16 cellular contexts compared by ENCODE assay signal in genomic region chr3:16364323-16364722, GRCh38.
A peak's percentile ranks its signal among the peaks of the same experiment; 100 is the strongest.
DNase-seq lines count a peak whose midpoint lies in the region; ATAC-seq and TF ChIP-seq lines count a peak whose summit lies in the region.
"Had no signal": no experiment of that assay in that cellular context is flagged by ENCODE, and none has a peak within 500 bp of the region (broad histone marks: within the 10 kb centered on the region; RNA-seq: fewer than 3 reads in every experiment).

No MANE protein-coding gene starts in this region.

- H3K27ac ChIP-seq in OCI-LY7 (ENCODE audit: low read depth, low read length, poor library complexity, severe bottlenecking): peak overlapping the region; percentile 87
- H3K27ac ChIP-seq: BLaER1 had no signal

- no TSS peak for BruUV-seq in OCI-LY7 (replicated peaks; lab: Mats Ljungman, UMichigan)

- H3K9me2 ChIP-seq in OCI-LY7 (ENCODE audit: insufficient read depth, low read length): no peaks in the 10 kb centered on the region

- peaks cover 61% of the 10 kb centered on the region for H3K36me3 Mint-ChIP-seq in activated CD8-positive, alpha-beta memory T cell treated with anti-CD3 and anti-CD28 coated beads, Interleukin-2, amount 10 ng/mL, durations not matched to agents 7 days and 5 days
- H3K36me3 Mint-ChIP-seq in immature natural killer cell: peaks cover 16 to 52% (median 26%) of the 10 kb centered on the region in 3 donors
- H3K36me3 Mint-ChIP-seq in stimulated activated effector memory CD8-positive, alpha-beta T cell treated with anti-CD3 and anti-CD28 coated beads, Interleukin-12 subunit alpha, Interleukin-12 subunit beta, amount 100 ng/mL, for 72 hours: peaks cover 89% of the 10 kb centered on the region

- no peak overlapping the region for H3K4me2 ChIP-seq in OCI-LY7 (ENCODE audit: low read length)
- H3K4me2 ChIP-seq: BLaER1 had no signal

- no peaks in the 10 kb centered on the region for H4K20me1 ChIP-seq in OCI-LY7 (ENCODE audit: insufficient read depth, low read length)

- intact Hi-C loops in OCI-LY7 (cut with micrococcal nuclease; ENCODE audit: unreplicated experiment): no loop called here

- no peaks in the 10 kb centered on the region for H3K9me3 ChIP-seq in OCI-LY7 (ENCODE audit: low read length)
- H3K9me3 ChIP-seq: BLaER1, Caco-2 had no signal

- H3K36me3 ChIP-seq in OCI-LY7 (ENCODE audit: insufficient read depth, low read length) (peaks cover 97% of the 10 kb centered on the region), H7 (replicated peaks; ENCODE audit: control insufficient read depth, insufficient read depth, low read length) (no peaks in the 10 kb centered on the region)

- no peak for TF ChIP-seq CTCF in OCI-LY7 (conservative IDR thresholded peaks at IDR 0.05; ENCODE audit: low read length)

- CTCF ChIA-PET in activated CD8-positive, alpha-beta memory T cell treated with anti-CD3 and anti-CD28 coated beads, Interleukin-2, amount 10 ng/mL, durations not matched to agents 7 days and 5 days (lab: Charles Lee): interaction anchor here (0.8 to 1.5 kb wide), 2 partner anchors 15 to 29 kb away, joined by 3 read pairs; no protein-coding TSS in a partner anchor
- CTCF ChIA-PET in OCI-LY7 (lab: Charles Lee; ENCODE audit: unreplicated experiment): interaction anchor here (1.0 kb wide), 1 partner anchor 9 kb away, joined by 3 read pairs; no protein-coding TSS in a partner anchor

- no peak overlapping the region for H3K4me3 Mint-ChIP-seq in activated CD8-positive, alpha-beta memory T cell treated with anti-CD3 and anti-CD28 coated beads, Interleukin-2, amount 10 ng/mL, durations not matched to agents 7 days and 5 days
- peak overlapping the region in 2 of 5 donors; percentile 8 to 10 for H3K4me3 Mint-ChIP-seq in immature natural killer cell
- no peak overlapping the region for H3K4me3 Mint-ChIP-seq in stimulated activated effector memory CD8-positive, alpha-beta T cell treated with anti-CD3 and anti-CD28 coated beads, Interleukin-12 subunit alpha, Interleukin-12 subunit beta, amount 100 ng/mL, for 72 hours

- H3K4me3 ChIP-seq in OCI-LY7 (ENCODE audit: low read depth, low read length, poor library complexity, severe bottlenecking) (no peak overlapping the region), H7 (ENCODE audit: insufficient read depth, low read depth, low read length) (no peak overlapping the region)
- H3K4me3 ChIP-seq: BLaER1 had no signal

- no peaks in the 10 kb centered on the region for H3K27me3 ChIP-seq in H7 (ENCODE audit: control insufficient read depth, insufficient read depth, low read length)
- H3K27me3 ChIP-seq: BLaER1 had no signal

- no peak overlapping the region for H2AFZ ChIP-seq in OCI-LY7 (ENCODE audit: low read length)

- peaks cover 31% of the 10 kb centered on the region for H3K4me1 Mint-ChIP-seq in activated CD8-positive, alpha-beta memory T cell treated with anti-CD3 and anti-CD28 coated beads, Interleukin-2, amount 10 ng/mL, durations not matched to agents 7 days and 5 days
- H3K4me1 Mint-ChIP-seq in immature natural killer cell: peaks cover 29 to 31% of the 10 kb centered on the region in 2 donors
- H3K4me1 Mint-ChIP-seq in stimulated activated effector memory CD8-positive, alpha-beta T cell treated with anti-CD3 and anti-CD28 coated beads, Interleukin-12 subunit alpha, Interleukin-12 subunit beta, amount 100 ng/mL, for 72 hours: peaks cover 46% of the 10 kb centered on the region

- H3K27me3 Mint-ChIP-seq in activated CD8-positive, alpha-beta memory T cell treated with anti-CD3 and anti-CD28 coated beads, Interleukin-2, amount 10 ng/mL, durations not matched to agents 7 days and 5 days: no peaks in the 10 kb centered on the region
- H3K27me3 Mint-ChIP-seq in immature natural killer cell (ENCODE audit: low read depth in 3 of 3): peaks cover 0 to 13% (median 2%) of the 10 kb centered on the region in 3 donors
- H3K27me3 Mint-ChIP-seq: CD8-positive, alpha-beta memory T cell had no signal

- POLR2A ChIA-PET in OCI-LY7 (lab: Charles Lee): interaction anchor here (0.8 to 2.0 kb wide), 7 partner anchors 11 to 201 kb away, joined by 3 to 6 read pairs (median 4); no protein-coding TSS in a partner anchor

- peak; percentile 53 for DNase-seq in activated CD8-positive, alpha-beta memory T cell treated with anti-CD3 and anti-CD28 coated beads for 24 hours
- DNase-seq in activated CD8-positive, alpha-beta memory T cell treated with anti-CD3 and anti-CD28 coated beads, Interleukin-2, amount 10 ng/mL, durations not matched to agents 7 days and 5 days: no peak
- no peak for DNase-seq in OCI-LY7 (ENCODE audit: low spot score)
- DNase-seq in immature natural killer cell: peak; percentile 34 to 51 (median 51)
- no peak for DNase-seq in stimulated activated effector memory CD8-positive, alpha-beta T cell treated with anti-CD3 and anti-CD28 coated beads, Interleukin-12 subunit alpha, Interleukin-12 subunit beta, amount 100 ng/mL, for 72 hours (ENCODE audit: low spot score in 2 of 2)
- no peak for DNase-seq in foreskin melanocyte
- DNase-seq in H7: no peak
- DNase-seq: 8988T; AML-193; Caco-2; CD8-positive, alpha-beta memory T cell; DND-41; GF-D8 had no signal

- ATAC-seq in activated CD8-positive, alpha-beta memory T cell treated with anti-CD3 and anti-CD28 coated beads, Interleukin-2, amount 10 ng/mL, durations not matched to agents 7 days and 5 days: no peak
- peak; percentile 79 for ATAC-seq in stimulated activated effector memory CD8-positive, alpha-beta T cell treated with anti-CD3 and anti-CD28 coated beads, Interleukin-12 subunit alpha, Interleukin-12 subunit beta, amount 100 ng/mL, for 72 hours
- no peak for ATAC-seq in HG03135 (IDR thresholded peaks at IDR 0.05; ENCODE audit: unreplicated experiment)
- ATAC-seq: HCT116 had no signal

- H3K27ac Mint-ChIP-seq in activated CD8-positive, alpha-beta memory T cell treated with anti-CD3 and anti-CD28 coated beads, Interleukin-2, amount 10 ng/mL, durations not matched to agents 7 days and 5 days: no peak overlapping the region
- peak overlapping the region; percentile 48 to 82 (median 58) for H3K27ac Mint-ChIP-seq in immature natural killer cell
- peak overlapping the region; percentile 76 for H3K27ac Mint-ChIP-seq in stimulated activated effector memory CD8-positive, alpha-beta T cell treated with anti-CD3 and anti-CD28 coated beads, Interleukin-12 subunit alpha, Interleukin-12 subunit beta, amount 100 ng/mL, for 72 hours

- no peaks in the 10 kb centered on the region for H3K9me3 Mint-ChIP-seq in activated CD8-positive, alpha-beta memory T cell treated with anti-CD3 and anti-CD28 coated beads, Interleukin-2, amount 10 ng/mL, durations not matched to agents 7 days and 5 days (ENCODE audit: low read depth)
- H3K9me3 Mint-ChIP-seq in immature natural killer cell: no peaks in the 10 kb centered on the region
- H3K9me3 Mint-ChIP-seq in stimulated activated effector memory CD8-positive, alpha-beta T cell treated with anti-CD3 and anti-CD28 coated beads, Interleukin-12 subunit alpha, Interleukin-12 subunit beta, amount 100 ng/mL, for 72 hours: no peaks in the 10 kb centered on the region
- H3K9me3 Mint-ChIP-seq: CD8-positive, alpha-beta memory T cell had no signal

- H3K79me2 ChIP-seq in OCI-LY7 (ENCODE audit: insufficient read depth, low read depth, low read length): peaks cover 36% of the 10 kb centered on the region

- H3K4me1 ChIP-seq in OCI-LY7 (ENCODE audit: insufficient read depth, low read length, poor library complexity, severe bottlenecking): peaks cover 71% of the 10 kb centered on the region

Comparison
In these comparisons a context has a peak if more than half of its experiments do, and no peak if none do; other contexts are left out.
1. DNase-seq: peak in activated CD8-positive, alpha-beta memory T cell treated with anti-CD3 and anti-CD28 coated beads for 24 hours (single experiment) and immature natural killer cell (3 of 3); none in activated CD8-positive, alpha-beta memory T cell treated with anti-CD3 and anti-CD28 coated beads, Interleukin-2, amount 10 ng/mL, durations not matched to agents 7 days and 5 days (single experiment), OCI-LY7 (single experiment), stimulated activated effector memory CD8-positive, alpha-beta T cell treated with anti-CD3 and anti-CD28 coated beads, Interleukin-12 subunit alpha, Interleukin-12 subunit beta, amount 100 ng/mL, for 72 hours (0 of 2), foreskin melanocyte (single experiment) and H7 (single experiment).